8 cellular contexts compared by ENCODE assay signal in the genomic region with DNA sequence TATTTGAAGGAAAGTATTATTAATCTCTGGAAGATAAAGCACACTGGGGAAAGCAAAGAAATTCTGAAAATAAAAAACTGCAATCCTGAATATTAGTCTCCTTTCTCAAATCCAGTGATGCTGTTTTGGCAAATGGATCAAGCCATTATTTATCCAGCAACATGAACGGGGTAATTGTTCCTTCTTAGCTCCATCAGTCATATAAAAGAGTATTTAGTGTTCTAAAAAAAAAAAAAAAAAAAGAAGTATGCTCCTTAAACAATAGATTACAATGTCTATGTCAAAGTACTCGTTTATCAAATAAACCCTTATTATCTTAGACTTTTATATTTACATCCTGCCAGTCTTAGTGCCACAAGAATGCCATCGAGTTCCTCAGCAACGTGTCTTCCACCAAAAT. TPM values are rescaled to one million over a fixed set of nuclear protein-coding genes. Genes with fewer than 3 reads are reported as not detected.
DNase-seq lines count a peak whose midpoint lies in the region; ATAC-seq and TF ChIP-seq lines count a peak whose summit lies in the region.

No MANE protein-coding gene starts in this region.

- no peak for TF ChIP-seq POLR2A in IMR-90 (IDR thresholded peaks at IDR 0.05; ENCODE audit: low read depth, low read length)

- no peak overlapping the region for H4K5ac ChIP-seq in IMR-90 (ENCODE audit: low read depth, low read length)

- H4K8ac ChIP-seq in IMR-90 (ENCODE audit: low read depth in 2 of 2, low read length in 2 of 2) = no peak overlapping the region

- H3K27me3 ChIP-seq in ACC112 (ENCODE audit: insufficient read depth, low read length) = no peaks in the 10 kb centered on the region
- H3K27me3 ChIP-seq in IMR-90 (ENCODE audit: control insufficient read depth, insufficient read depth, low read length) = no peaks in the 10 kb centered on the region
- peaks cover 5 to 13% of the 10 kb centered on the region in 2 donors for H3K27me3 ChIP-seq in mucosa of rectum (ENCODE audit: control insufficient read depth in 2 of 2, insufficient read depth in 2 of 2, low read length in 2 of 2)

- in situ Hi-C loops in IMR-90 (cut with MboI; ENCODE audit: low sequenced_read_pairs) = no loop called here

- H3K4me1 ChIP-seq in ACC112 (ENCODE audit: control insufficient read depth, insufficient read depth, low read length, unreplicated experiment) (peaks cover 37% of the 10 kb centered on the region), IMR-90 (ENCODE audit: control insufficient read depth, insufficient read depth, low read length) (peaks cover 13% of the 10 kb centered on the region), mucosa of rectum (ENCODE audit: control insufficient read depth in 2 of 2, insufficient read depth in 2 of 2, low read length in 2 of 2) (peaks cover 3 to 8% of the 10 kb centered on the region in 2 donors)

- POLR2A ChIA-PET in IMR-90 (lab: Charles Lee; ENCODE audit: unreplicated experiment) = no interaction called here

- H2AK9ac ChIP-seq in IMR-90 (replicated peaks; ENCODE audit: low read depth, low read length, poor library complexity) = no peak overlapping the region

- DNase-seq in IMR-90 (no peak), cardiac fibroblast (ENCODE audit: low read depth in 2 of 2) (no peak), NCI-H2081 treated with DMSO at 0.1 percent for 48 hours (lab: John Stamatoyannopoulos, UW) (no peak), kidney tubule cell (ENCODE audit: low spot score) (no peak)

- peak overlapping the region; percentile 95 for H3K4me3 ChIP-seq in ACC112 (ENCODE audit: low read depth, low read length)
- peak overlapping the region; percentile 99 for H3K4me3 ChIP-seq in IMR-90 (ENCODE audit: insufficient read depth, low read depth, low read length)
- peak overlapping the region; percentile 67 to 94 for H3K4me3 ChIP-seq in cardiac fibroblast (replicated peaks in 1 of 2; ENCODE audit: low read depth in 2 of 2, low read length in 2 of 2)
- peak overlapping the region; percentile 75 to 77 for H3K4me3 ChIP-seq in mucosa of rectum (ENCODE audit: low read length in 2 of 2)

- H3K79me1 ChIP-seq in IMR-90 (ENCODE audit: low read depth in 1 of 2, low read length in 2 of 2) = peaks cover 3 to 33% of the 10 kb centered on the region in 2 experiments; a peak in 2 of 4 replicates

- TF ChIP-seq RAD21 in IMR-90 (IDR thresholded peaks at IDR 0.05; ENCODE audit: low read length) = no peak

- intact Hi-C loops in IMR-90 (cut with micrococcal nuclease) = loop anchor here (5.0 kb wide), 1 partner anchor 72 kb away; no protein-coding TSS in a partner anchor

- H3K79me2 ChIP-seq in ACC112 (ENCODE audit: control insufficient read depth, insufficient read depth, low read length, unreplicated experiment) = peaks cover 63% of the 10 kb centered on the region

- TF ChIP-seq CTCF in IMR-90 (conservative IDR thresholded peaks at IDR 0.05; ENCODE audit: low read depth, low read length) (no peak), cardiac fibroblast (IDR thresholded peaks at IDR 0.05; ENCODE audit: low read depth, low read length) (no peak)

- H3K27ac ChIP-seq in ACC112 (ENCODE audit: low read depth, low read length) (peak overlapping the region; percentile 80), IMR-90 (ENCODE audit: insufficient read depth, low read length) (no peak overlapping the region), mucosa of rectum (ENCODE audit: low read depth in 2 of 2, low read length in 2 of 2) (no peak overlapping the region)

- no peak overlapping the region for H3K18ac ChIP-seq in IMR-90 (ENCODE audit: low read depth, low read length)

- ATAC-seq in IMR-90 (ENCODE audit: low read depth) (no peak), GM21576 (IDR thresholded peaks at IDR 0.05; ENCODE audit: unreplicated experiment) (no peak), HG03097 (IDR thresholded peaks at IDR 0.05; ENCODE audit: low FRiP score, unreplicated experiment) (no peak)

- peak overlapping the region; percentile 65 for H3K4me2 ChIP-seq in IMR-90 (ENCODE audit: low read depth, low read length)

- no peak overlapping the region for H4K91ac ChIP-seq in IMR-90 (ENCODE audit: insufficient read depth, low read depth, low read length)

- H4K20me1 ChIP-seq in IMR-90 (ENCODE audit: insufficient read depth, low read length) = peaks cover 41% of the 10 kb centered on the region

- H2AFZ ChIP-seq in ACC112 (ENCODE audit: low read length, unreplicated experiment) (no peak overlapping the region), IMR-90 (replicated peaks; ENCODE audit: low read length, poor library complexity) (no peak overlapping the region)

- H3K9me3 ChIP-seq in IMR-90 (ENCODE audit: control insufficient read depth, insufficient read depth, low read length) = no peaks in the 10 kb centered on the region
- H3K9me3 ChIP-seq in mucosa of rectum (ENCODE audit: control insufficient read depth in 2 of 2, low read length in 2 of 2) = no peaks in the 10 kb centered on the region

- no peak overlapping the region for H3K56ac ChIP-seq in IMR-90 (ENCODE audit: extremely low read depth, insufficient read depth, low read length)

- no TSS peak for BruUV-seq in IMR-90 (replicated peaks; lab: Mats Ljungman, UMichigan)

- CTCF ChIA-PET in IMR-90 (lab: Yijun Ruan, JAX) = no interaction called here

- dilution Hi-C loops in IMR-90 (cut with HindIII; ENCODE audit: low sequenced_read_pairs, unreplicated experiment) = no loop called here

- H2BK120ac ChIP-seq in IMR-90 (ENCODE audit: low read depth, low read length) = no peak overlapping the region

- no peak overlapping the region for H3K14ac ChIP-seq in IMR-90 (replicated peaks; ENCODE audit: low read depth, low read length)

- H3K36me3 ChIP-seq in ACC112 (ENCODE audit: insufficient read depth, low read length) (no peaks in the 10 kb centered on the region), IMR-90 (ENCODE audit: control insufficient read depth, insufficient read depth, low read length) (no peaks in the 10 kb centered on the region), mucosa of rectum (ENCODE audit: control insufficient read depth in 2 of 2, insufficient read depth in 2 of 2, low read length in 2 of 2) (no peaks in the 10 kb centered on the region)

- H2BK20ac ChIP-seq in IMR-90 (ENCODE audit: low read depth, low read length) = no peak overlapping the region

- H3K9ac ChIP-seq in IMR-90 (ENCODE audit: low read depth, low read length) (peak overlapping the region; percentile 45; the same call in 1 of the 2 replicates), mucosa of rectum (ENCODE audit: low read depth in 1 of 2, low read length in 2 of 2) (no peak overlapping the region)

- no peak overlapping the region for H2BK15ac ChIP-seq in IMR-90 (ENCODE audit: low read depth, low read length)

- no peak overlapping the region for H2BK5ac ChIP-seq in IMR-90 (ENCODE audit: low read depth, low read length, poor library complexity, severe bottlenecking)

- no peak overlapping the region for H2AK5ac ChIP-seq in IMR-90 (ENCODE audit: low read depth, low read length)

- H3K9me1 ChIP-seq in IMR-90 (ENCODE audit: insufficient read depth, low read length) = peaks cover 4% of the 10 kb centered on the region

- WGBS in IMR-90 (ENCODE audit: extremely low coverage in 2 of 2, insufficient read length in 1 of 2), 2 experiments = no CpG with 5 or more reads among the region's 4 CpGs

- peak overlapping the region; percentile 64; the same call in 1 of the 2 replicates for H3K23ac ChIP-seq in IMR-90 (ENCODE audit: low read depth, low read length)

- no peak overlapping the region for H3K4ac ChIP-seq in IMR-90 (ENCODE audit: low read depth, low read length)

TF ChIP-seq in IMR-90, 13 proteins besides CTCF, POLR2A, EP300 and RAD21:
- TF ChIP-seq CHD1 (IDR thresholded peaks at IDR 0.05; ENCODE audit: low read depth, low read length) (no peak), MAZ (IDR thresholded peaks at IDR 0.05; ENCODE audit: borderline replicate concordance, low read depth, low read length) (no peak), MXI1 (IDR thresholded peaks at IDR 0.05; ENCODE audit: borderline replicate concordance, low read depth, low read length) (no peak)

RNA-seq across cellular contexts. Expression of a gene that starts 1.3 kb away (rescaled TPM):
- total RNA-seq in IMR-90 (2012; rRNA removed) = 61.1 and 135 TPM in 2 replicates
- 60.9 and 72.4 TPM in 2 replicates for polyA plus RNA-seq in IMR-90 (2012; rRNA removed)
- 4.0 and 24.5 TPM in 2 replicates for polyA plus RNA-seq in IMR-90 (2012; cell fraction: cytosol; rRNA removed)
- polyA plus RNA-seq in IMR-90 (2012; cell fraction: nucleus; rRNA removed; ENCODE audit: low replicate concordance) = 2.4 and 38.2 TPM in 2 replicates
